In the genomic region with DNA sequence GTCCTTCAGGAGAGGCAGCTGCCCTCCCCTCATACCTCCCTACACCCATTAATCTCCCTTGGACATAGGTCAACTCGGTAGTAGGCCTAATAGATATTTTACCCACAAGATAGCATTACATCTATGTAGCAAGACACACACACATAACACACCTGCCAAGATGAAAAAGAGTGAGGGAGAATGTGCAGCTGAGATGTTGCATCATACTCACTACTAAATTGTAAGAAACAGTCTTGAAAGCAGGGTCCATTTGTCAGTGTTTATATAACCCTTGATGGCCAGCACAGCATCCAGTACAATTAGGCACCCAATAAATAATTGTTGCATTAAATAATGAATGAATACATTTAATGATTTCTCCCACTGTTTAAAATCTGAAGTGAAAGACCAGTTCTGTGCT, we compare ENCODE assay signal across 7 cellular contexts.
"Had no signal": no experiment of that assay in that cellular context is flagged by ENCODE, and none has a peak within 500 bp of the region (broad histone marks: within the 10 kb centered on the region; RNA-seq: fewer than 3 reads in every experiment).

No MANE protein-coding gene starts in this region.

- H3K4me1 ChIP-seq: HAP-1 had no signal

- H3K9me3 Mint-ChIP-seq: IgD-negative memory B cell had no signal

- DNase-seq: GM23248, GOT3, H7, HFFc6, KBM-7 had no signal

- H3K4me3 ChIP-seq: GM23248, HAP-1 had no signal

- H3K27ac Mint-ChIP-seq: HFFc6, IgD-negative memory B cell had no signal

- H3K4me3 Mint-ChIP-seq: HFFc6, IgD-negative memory B cell had no signal

- H3K36me3 ChIP-seq: HAP-1 had no signal

- H3K9me3 ChIP-seq: HAP-1 had no signal

- H3K36me3 Mint-ChIP-seq: IgD-negative memory B cell had no signal
